In the genomic region with DNA sequence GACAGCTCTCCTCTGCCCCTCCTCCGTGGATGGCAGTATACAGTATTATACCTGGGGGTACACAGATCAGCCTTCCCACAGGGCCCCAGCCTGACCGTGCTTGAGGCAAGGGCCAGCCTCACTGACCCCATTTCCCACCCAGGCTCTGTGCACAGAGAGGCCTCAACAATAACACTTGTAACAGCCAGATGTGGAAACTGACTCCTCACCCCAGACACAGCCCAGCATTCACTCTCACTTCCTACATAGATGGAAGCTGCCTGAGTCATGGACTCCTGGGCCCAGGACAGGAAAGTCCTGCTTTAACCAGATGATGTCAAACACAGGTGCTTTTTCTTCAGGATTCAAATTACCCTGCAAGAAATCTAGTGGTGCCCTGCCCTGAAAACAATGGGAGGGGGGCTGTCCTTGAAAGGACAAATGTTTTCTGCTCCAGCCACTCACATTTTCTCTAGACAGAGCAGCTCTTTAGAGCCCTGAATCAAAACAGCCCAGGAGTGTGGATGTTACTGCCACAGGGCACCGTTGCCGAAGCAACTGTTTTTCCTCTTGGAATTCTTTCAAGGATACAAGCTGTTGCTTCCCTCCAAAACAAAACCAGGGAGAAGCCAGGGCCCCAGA, we compare ENCODE assay signal across 8 cellular contexts. TPM values are rescaled to one million over a fixed set of nuclear protein-coding genes. Genes with fewer than 3 reads are reported as not detected.
DNase-seq lines count a peak whose midpoint lies in the region; ATAC-seq and TF ChIP-seq lines count a peak whose summit lies in the region.

No MANE protein-coding gene starts in this region.

- H3K4me2 ChIP-seq in OCI-LY3 (ENCODE audit: low read length): peak overlapping the region; percentile 29

- peaks cover 88% of the 10 kb centered on the region for H3K79me2 ChIP-seq in OCI-LY3 (ENCODE audit: low read length)

- no peak for TF ChIP-seq EP300 in ovary (IDR thresholded peaks at IDR 0.05)

- peak; percentile 63 for DNase-seq in GM03348 (ENCODE audit: low spot score)
- peak; percentile 94 for DNase-seq in epithelial cell of esophagus (ENCODE audit: low read depth)
- peak in 2 of 5 donors; percentile 30 to 50 for DNase-seq in ovary
- no peak for DNase-seq in WERI-Rb-1
- no peak for DNase-seq in NCI-H187 treated with DMSO at 0.1 percent for 48 hours (lab: John Stamatoyannopoulos, UW)

- H3K27me3 ChIP-seq in OCI-LY3 (ENCODE audit: low read depth, low read length): no peaks in the 10 kb centered on the region
- no peaks in the 10 kb centered on the region for H3K27me3 ChIP-seq in ovary
- no peaks in the 10 kb centered on the region for H3K27me3 ChIP-seq in WERI-Rb-1 (ENCODE audit: insufficient read depth, low read depth, severe bottlenecking)

- H3K36me3 ChIP-seq in OCI-LY3 (replicated peaks; ENCODE audit: low read depth, low read length): peaks cover 25% of the 10 kb centered on the region
- no peaks in the 10 kb centered on the region for H3K36me3 ChIP-seq in ovary
- peaks cover 13% of the 10 kb centered on the region for H3K36me3 ChIP-seq in WERI-Rb-1

- H3K4me1 ChIP-seq in OCI-LY3 (ENCODE audit: low read length) (peaks cover 42% of the 10 kb centered on the region), ovary (ENCODE audit: insufficient read depth) (peaks cover 36% of the 10 kb centered on the region)

- H2AFZ ChIP-seq in OCI-LY3 (ENCODE audit: low read depth, low read length): no peak overlapping the region

- no peak for TF ChIP-seq CTCF in OCI-LY3 (IDR thresholded peaks at IDR 0.05; ENCODE audit: low read depth, low read length)
- TF ChIP-seq CTCF in epithelial cell of esophagus (IDR thresholded peaks at IDR 0.05; ENCODE audit: insufficient read depth, low read depth, low read length, missing control alignments): no peak
- TF ChIP-seq CTCF in ovary (IDR thresholded peaks at IDR 0.05): no peak
- TF ChIP-seq CTCF in WERI-Rb-1 (IDR thresholded peaks at IDR 0.05; ENCODE audit: low read depth, low read length): no peak

- 6 to 14% (median 14%) methylated on average over 4 of the region's 4 CpGs for WGBS in ovary, 3 donors

- H3K9me3 ChIP-seq in OCI-LY3 (ENCODE audit: insufficient read depth, low read length): no peaks in the 10 kb centered on the region
- H3K9me3 ChIP-seq in ovary: no peaks in the 10 kb centered on the region
- H3K9me3 ChIP-seq in WERI-Rb-1 (ENCODE audit: severe bottlenecking): no peaks in the 10 kb centered on the region

- H4K20me1 ChIP-seq in OCI-LY3 (ENCODE audit: insufficient read depth, low read length): peaks cover 78% of the 10 kb centered on the region

- H3K27ac ChIP-seq in OCI-LY3 (ENCODE audit: low read length): peak overlapping the region; percentile 23
- peak overlapping the region in 1 of 2 donors; percentile 41 for H3K27ac ChIP-seq in ovary
- no peak overlapping the region for H3K27ac ChIP-seq in WERI-Rb-1

- intact Hi-C loops in ovary (cut with DNase I): no loop called here

- H3K4me3 ChIP-seq in OCI-LY3 (ENCODE audit: low read length) (no peak overlapping the region), epithelial cell of esophagus (ENCODE audit: low read length) (peak overlapping the region; percentile 48), ovary (peak overlapping the region; percentile 12), WERI-Rb-1 (ENCODE audit: low read depth, low read length) (no peak overlapping the region)

- TF ChIP-seq POLR2A in ovary (IDR thresholded peaks at IDR 0.05): no peak

- ATAC-seq in GM21367 (IDR thresholded peaks at IDR 0.05; ENCODE audit: unreplicated experiment) (no peak), HG03571 (IDR thresholded peaks at IDR 0.05; ENCODE audit: unreplicated experiment) (no peak)

- no peak overlapping the region for H3K9ac ChIP-seq in OCI-LY3 (ENCODE audit: low read length)

RNA-seq across cellular contexts. Expression of gene CCDC12, which starts 16.4 kb away (rescaled TPM):
- 10 to 100 TPM; 32.2 to 50.1 (median 42.3) TPM for total RNA-seq in ovary
- 10 to 100 TPM; 34.7 to 66.7 TPM for polyA plus RNA-seq in ovary

RNA-seq across cellular contexts. Expression of gene NBEAL2, which starts 19.3 kb away (rescaled TPM):
- total RNA-seq in ovary: 10 to 100 TPM in 6 of 7 donors, 1 to 10 TPM in 1; 9.4 to 19.1 (median 14.0) TPM
- polyA plus RNA-seq in ovary: 10 to 100 TPM in 1 of 2 donors, 1 to 10 TPM in 1; 3.4 to 13.7 TPM

Comparison
In these comparisons a context has a peak if more than half of its experiments do, and no peak if none do; other contexts are left out.
1. DNase-seq: peak in GM03348 (single experiment) and epithelial cell of esophagus (single experiment); none in WERI-Rb-1 (single experiment) and NCI-H187 treated with DMSO at 0.1 percent for 48 hours (single experiment).
2. H3K4me3 ChIP-seq: peak in epithelial cell of esophagus (single experiment) and ovary (single experiment); none in OCI-LY3 (single experiment) and WERI-Rb-1 (single experiment).